Comparison of ENCODE assay signal across 8 cellular contexts in genomic region chr22:20015971-20016733, GRCh38. TPM values are rescaled to one million over a fixed set of nuclear protein-coding genes. Genes with fewer than 3 reads are reported as not detected.
DNase-seq lines count a peak whose midpoint lies in the region; ATAC-seq, FAIRE-seq and TF ChIP-seq lines count a peak whose summit lies in the region.

No MANE protein-coding gene starts in this region.

- H3K27ac ChIP-seq in SJCRH30, result no peak overlapping the region
- H3K27ac ChIP-seq in H1 (ENCODE audit: low read depth, low read length), result no peak overlapping the region
- peak overlapping the region; percentile 35 for H3K27ac ChIP-seq in naive thymus-derived CD4-positive, alpha-beta T cell (ENCODE audit: low read depth, low read length)

- 0% methylated on average over 29 of the region's 101 CpGs; no CpG with 5 or more reads in 1 of the 2 experiments for WGBS in H1 (ENCODE audit: extremely low coverage in 1 of 2, insufficient coverage in 1 of 2, insufficient read length in 1 of 2, insufficient replicate concordance in 2 of 2, low coverage in 1 of 2, low lambda C conversion rate in 2 of 2, missing lambda C conversion rate in 1 of 2), 2 experiments

- H2AK5ac ChIP-seq in H1 (ENCODE audit: low read depth, low read length), result no peak overlapping the region

- H2BK12ac ChIP-seq in H1 (ENCODE audit: low read depth, low read length), result no peak overlapping the region

- no peak for TF ChIP-seq POLR2A in H1 (IDR thresholded peaks at IDR 0.05; ENCODE audit: control extremely low read depth in 1 of 2, low read depth in 2 of 2, low read length in 2 of 2)

- no peak overlapping the region for H2BK15ac ChIP-seq in H1 (ENCODE audit: low read length)

- peaks cover 2 to 15% of the 10 kb centered on the region in 2 experiments for H4K20me1 ChIP-seq in H1 (replicated peaks in 1 of 2; ENCODE audit: control insufficient read depth in 1 of 2, insufficient read depth in 2 of 2, low read length in 2 of 2)

- H2BK5ac ChIP-seq in H1 (ENCODE audit: low read depth, low read length), result no peak overlapping the region

- H3K4me1 Mint-ChIP-seq in naive thymus-derived CD4-positive, alpha-beta T cell, result peaks cover 0 to 26% (median 19%) of the 10 kb centered on the region in 7 donors

- POLR2A ChIA-PET in H1 (lab: Charles Lee; ENCODE audit: partially characterized antibody), result interaction anchor here (0.7 to 2.1 kb wide), 7 partner anchors 15 to 111 kb away, joined by 3 to 7 read pairs (median 3); partner anchors contain the start of gene DGCR8
- POLR2A ChIA-PET in naive thymus-derived CD4-positive, alpha-beta T cell (lab: Charles Lee), result interaction anchor here (1.0 kb wide), 1 partner anchor 26 kb away, joined by 3 read pairs; no protein-coding TSS in a partner anchor

- CTCF ChIA-PET in H1 (lab: Charles Lee; ENCODE audit: partially characterized antibody), result interaction anchor here (0.6 to 10.7 kb wide), 15 partner anchors 8 to 285 kb away, joined by 3 to 369 read pairs (median 5); partner anchors contain the start of gene TANGO2
- CTCF ChIA-PET in naive thymus-derived CD4-positive, alpha-beta T cell (lab: Charles Lee), result interaction anchor here (0.6 to 1.0 kb wide), 2 partner anchors 45 to 285 kb away, joined by 3 read pairs; no protein-coding TSS in a partner anchor

- no peak overlapping the region for H2BK20ac ChIP-seq in H1 (ENCODE audit: low read length)

- H2AFZ ChIP-seq in H1 (ENCODE audit: low read length), result no peak overlapping the region

- peaks cover 3% of the 10 kb centered on the region; the same call in 1 of the 2 replicates for H3K79me1 ChIP-seq in H1 (ENCODE audit: low read depth, low read length)

- H3K9me3 ChIP-seq in SJCRH30 (replicated peaks) (no peaks in the 10 kb centered on the region), H1 (ENCODE audit: insufficient read depth in 2 of 2, low read depth in 1 of 2, low read length in 1 of 2) (no peaks in the 10 kb centered on the region)
- H3K9me3 ChIP-seq in naive thymus-derived CD4-positive, alpha-beta T cell (ENCODE audit: control insufficient read depth in 2 of 3, low read length in 3 of 3), result no peaks in the 10 kb centered on the region

- TF ChIP-seq CTCF in H1 (IDR thresholded peaks at IDR 0.05; ENCODE audit: control extremely low read depth in 1 of 3, insufficient read depth in 1 of 3, low read depth in 1 of 3, low read length in 3 of 3), result no peak

- ATAC-seq in naive thymus-derived CD4-positive, alpha-beta T cell, result no peak
- ATAC-seq in HG03460 (IDR thresholded peaks at IDR 0.05; ENCODE audit: unreplicated experiment) (no peak), HG02798 (IDR thresholded peaks at IDR 0.05; ENCODE audit: poor library complexity, unreplicated experiment) (no peak), HG02623 (IDR thresholded peaks at IDR 0.05; ENCODE audit: unreplicated experiment) (no peak)

- peaks cover 0 to 40% (median 0%) of the 10 kb centered on the region in 5 donors for H3K27me3 Mint-ChIP-seq in naive thymus-derived CD4-positive, alpha-beta T cell

- DNase-seq in NCI-H82 (lab: John Stamatoyannopoulos, UW), result peak; percentile 61
- DNase-seq in NCI-H82 treated with DMSO at 0.1 percent for 48 hours (lab: John Stamatoyannopoulos, UW; ENCODE audit: unreplicated experiment), result no peak
- DNase-seq in SJCRH30, result peak in 1 of 2 experiments; percentile 34
- DNase-seq in H1 (ENCODE audit: low read depth in 1 of 2, low spot score in 2 of 2), result peak in 1 of 2 experiments; percentile 82
- DNase-seq in naive thymus-derived CD4-positive, alpha-beta T cell, result peak in 3 of 9 donors; percentile 9 to 28 (median 18)

- peak overlapping the region in 6 of 10 donors; percentile 23 to 90 (median 86) for H3K4me3 Mint-ChIP-seq in naive thymus-derived CD4-positive, alpha-beta T cell

- H3K4me3 ChIP-seq in SJCRH30, result peak overlapping the region; percentile 64
- H3K4me3 ChIP-seq in H1 (ENCODE audit: extremely low read depth in 1 of 4, insufficient read depth in 2 of 4, low read depth in 3 of 4, low read length in 4 of 4), result peak overlapping the region; percentile 48 to 74 (median 54)
- peak overlapping the region; percentile 78 for H3K4me3 ChIP-seq in naive thymus-derived CD4-positive, alpha-beta T cell (ENCODE audit: low read length)

- H3K4me1 ChIP-seq in SJCRH30 (no peaks in the 10 kb centered on the region; the same call in 1 of the 2 replicates), H1 (replicated peaks in 1 of 4; ENCODE audit: control insufficient read depth in 3 of 4, insufficient read depth in 4 of 4, low read length in 3 of 4) (peaks cover 0 to 10% (median 5%) of the 10 kb centered on the region in 4 experiments; a peak in 5 of 7 replicates)
- peaks cover 10 to 11% of the 10 kb centered on the region in 2 donors for H3K4me1 ChIP-seq in naive thymus-derived CD4-positive, alpha-beta T cell (ENCODE audit: control insufficient read depth in 2 of 2, insufficient read depth in 2 of 2, low read length in 2 of 2)

- no peaks in the 10 kb centered on the region for H3K79me2 ChIP-seq in H1 (ENCODE audit: control insufficient read depth in 1 of 2, insufficient read depth in 2 of 2, low read length in 2 of 2)

- H3K18ac ChIP-seq in H1 (ENCODE audit: extremely low read depth, low read length), result no peak overlapping the region

- no peak for FAIRE-seq in H1 (lab: Jason Lieb, UNC)

- H3K9me3 Mint-ChIP-seq in naive thymus-derived CD4-positive, alpha-beta T cell, result peaks cover 0 to 2% (median 0%) of the 10 kb centered on the region in 11 donors

- H3K23me2 ChIP-seq in H1 (ENCODE audit: low read depth, low read length), result peaks cover 8% of the 10 kb centered on the region

- peak overlapping the region; percentile 73 to 77 for H3K4me2 ChIP-seq in H1 (ENCODE audit: insufficient read depth in 1 of 2, low read depth in 2 of 2, low read length in 2 of 2)

- H3K36me3 Mint-ChIP-seq in naive thymus-derived CD4-positive, alpha-beta T cell, result no peaks in the 10 kb centered on the region

- TF ChIP-seq RAD21 in H1 (IDR thresholded peaks at IDR 0.05 in 1 of 2, conservative IDR thresholded peaks at IDR 0.05 in 1 of 2; ENCODE audit: low read depth in 2 of 2, low read length in 2 of 2), result no peak; a peak in 1 of 4 replicates

- H2BK120ac ChIP-seq in H1 (replicated peaks; ENCODE audit: low read depth, low read length), result no peak overlapping the region

- TF ChIP-seq EP300 in H1 (IDR thresholded peaks at IDR 0.05; ENCODE audit: borderline replicate concordance in 1 of 2, low read depth in 2 of 2, low read length in 2 of 2), result no peak

- no peak overlapping the region for H4K91ac ChIP-seq in H1 (replicated peaks; ENCODE audit: insufficient read length, low read length)

- H4K5ac ChIP-seq in H1 (ENCODE audit: insufficient read length, low read depth, low read length), result no peak overlapping the region

- H3K9ac ChIP-seq in H1 (replicated peaks in 1 of 4; ENCODE audit: extremely low read depth in 1 of 4, low read depth in 3 of 4, low read length in 3 of 4), result no peak overlapping the region

- H3K27me3 ChIP-seq in SJCRH30 (peaks cover 6% of the 10 kb centered on the region; the same call in 1 of the 2 replicates), H1 (replicated peaks in 1 of 4; ENCODE audit: control insufficient read depth in 3 of 4, extremely low read depth in 1 of 4, insufficient read depth in 3 of 4, low read length in 3 of 4) (peaks cover 18 to 45% (median 37%) of the 10 kb centered on the region in 4 experiments)
- H3K27me3 ChIP-seq in naive thymus-derived CD4-positive, alpha-beta T cell (ENCODE audit: control insufficient read depth in 2 of 2, insufficient read depth in 2 of 2, low read length in 2 of 2), result no peaks in the 10 kb centered on the region

- H3K4ac ChIP-seq in H1 (replicated peaks; ENCODE audit: insufficient read length, low read depth, low read length), result no peak overlapping the region

- H3K14ac ChIP-seq in H1 (ENCODE audit: insufficient read length), result no peak overlapping the region

- H4K8ac ChIP-seq in H1 (ENCODE audit: extremely low read depth, insufficient read depth, low read length), result no peak overlapping the region

- H3K36me3 ChIP-seq in SJCRH30, result no peaks in the 10 kb centered on the region
- H3K36me3 ChIP-seq in H1 (ENCODE audit: control insufficient read depth in 2 of 4, insufficient read depth in 4 of 4, low read length in 3 of 4), result no peaks in the 10 kb centered on the region
- H3K36me3 ChIP-seq in naive thymus-derived CD4-positive, alpha-beta T cell (ENCODE audit: control insufficient read depth in 2 of 3, insufficient read depth in 3 of 3, low read length in 3 of 3), result peaks cover 0 to 6% (median 0%) of the 10 kb centered on the region in 3 experiments

- H3K27ac Mint-ChIP-seq in naive thymus-derived CD4-positive, alpha-beta T cell, result no peak overlapping the region

- H3K56ac ChIP-seq in H1 (replicated peaks; ENCODE audit: insufficient read length, low read depth, low read length), result no peak overlapping the region

- intact Hi-C loops in naive thymus-derived CD4-positive, alpha-beta T cell (cut with micrococcal nuclease), result loop anchor here (1.0 to 5.0 kb wide), 5 partner anchors 29 to 159 kb away; partner anchors contain the start of genes TRMT2A (in 1 of the 2) and ZDHHC8 (in 1 of the 2)

- no peak overlapping the region for H3K23ac ChIP-seq in H1 (ENCODE audit: insufficient read length)

RNA-seq across cellular contexts. Expression of gene ARVCF, which starts 0.5 kb away (rescaled TPM):
- 4.2 and 9.0 TPM in 2 replicates for total RNA-seq in SJCRH30 (2014; rRNA removed; shearing (Covaris generic))
- total RNA-seq in H1 (2021; fragmentation: NEBNext Ultra II Directional; extraction: Animal tissue kit (Norgen Biotek cat#: 25700)), result 43.2 and 49.6 TPM in 2 replicates
- 31.0 and 68.3 TPM in 2 replicates for polyA plus RNA-seq in H1 (2011; rRNA removed)
- polyA plus RNA-seq in H1 (2011; cell fraction: cytosol; rRNA removed), result 68.4 TPM
- 444 TPM for polyA plus RNA-seq in H1 (2011; cell fraction: nucleus; rRNA removed)
- 37.9 to 61.7 TPM (median 55.2 TPM) in 4 replicates for polyA plus RNA-seq in H1 (2012, experiment 1 of 2)
- 25.1 TPM for polyA plus RNA-seq in H1 (2012, experiment 2 of 2)
- 23.2 TPM for polyA plus RNA-seq in H1 (2013, experiment 1 of 2)
- polyA plus RNA-seq in H1 (2013, experiment 2 of 2), result 21.9 TPM
- polyA minus RNA-seq in H1 (2011; rRNA and poly(A)+ RNA removed), result 18.4 and 21.2 TPM in 2 replicates
- polyA minus RNA-seq in H1 (2011; cell fraction: cytosol; rRNA and poly(A)+ RNA removed), result 28.8 TPM
- polyA minus RNA-seq in H1 (2011; cell fraction: nucleus; rRNA and poly(A)+ RNA removed), result 88.4 TPM
- total RNA-seq in naive thymus-derived CD4-positive, alpha-beta T cell, result 1 to 10 TPM; 2.8 to 9.2 (median 5.8) TPM
- polyA plus RNA-seq in naive thymus-derived CD4-positive, alpha-beta T cell, result 1 to 10 TPM in 1 of 2 donors, under 1 TPM in 1; 0.74 to 1.7 TPM

RNA-seq across cellular contexts. Expression of gene TANGO2, which starts 4.8 kb away (rescaled TPM):
- 8.1 and 9.4 TPM in 2 replicates for total RNA-seq in SJCRH30 (2014; rRNA removed; shearing (Covaris generic))
- total RNA-seq in H1 (2021; fragmentation: NEBNext Ultra II Directional; extraction: Animal tissue kit (Norgen Biotek cat#: 25700)), result 10.1 and 13.6 TPM in 2 replicates
- polyA plus RNA-seq in H1 (2011; rRNA removed), result 18.2 and 18.4 TPM in 2 replicates
- polyA plus RNA-seq in H1 (2011; cell fraction: cytosol; rRNA removed), result 18.8 TPM
- 19.5 TPM for polyA plus RNA-seq in H1 (2011; cell fraction: nucleus; rRNA removed)
- 7.8 to 13.8 TPM (median 12.6 TPM) in 4 replicates for polyA plus RNA-seq in H1 (2012, experiment 1 of 2)
- polyA plus RNA-seq in H1 (2012, experiment 2 of 2), result 11.7 TPM
- 5.2 TPM for polyA plus RNA-seq in H1 (2013, experiment 1 of 2)
- polyA plus RNA-seq in H1 (2013, experiment 2 of 2), result 5.0 TPM
- 32.1 and 36.1 TPM in 2 replicates for polyA minus RNA-seq in H1 (2011; rRNA and poly(A)+ RNA removed)
- 7.8 TPM for polyA minus RNA-seq in H1 (2011; cell fraction: cytosol; rRNA and poly(A)+ RNA removed)
- 11.9 TPM for polyA minus RNA-seq in H1 (2011; cell fraction: nucleus; rRNA and poly(A)+ RNA removed)
- total RNA-seq in naive thymus-derived CD4-positive, alpha-beta T cell, result 10 to 100 TPM; 21.3 to 43.1 (median 38.6) TPM
- 10 to 100 TPM; 20.0 to 41.3 TPM for polyA plus RNA-seq in naive thymus-derived CD4-positive, alpha-beta T cell
